Comparison of ENCODE assay signal across 1 cellular context in the genomic region with DNA sequence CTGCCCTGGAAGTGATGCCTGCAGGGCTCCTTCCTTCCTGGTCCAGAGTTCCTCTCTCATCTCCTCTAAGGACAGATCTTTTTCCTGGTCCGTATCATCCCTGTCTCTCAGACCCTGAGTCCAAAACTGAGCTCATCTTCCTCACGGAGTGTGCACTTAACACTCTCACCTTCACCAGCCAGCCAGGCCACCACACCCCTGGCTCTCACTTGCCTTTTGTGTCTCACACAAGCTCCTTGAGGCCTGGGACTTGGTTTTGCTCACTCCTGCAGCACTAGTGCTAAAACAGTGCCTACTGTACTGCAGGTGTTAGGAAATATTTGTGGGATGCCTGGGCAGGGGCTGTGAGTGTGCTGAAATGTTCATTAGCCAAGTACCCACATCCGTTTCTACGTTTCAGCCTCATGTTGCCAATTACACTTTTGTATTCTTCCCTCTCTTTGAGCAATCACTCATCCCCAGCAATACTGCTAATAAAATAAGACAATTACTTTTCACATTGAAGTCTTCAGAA.
TF ChIP-seq lines count a peak whose summit lies in the region.

No MANE protein-coding gene starts in this region.

TF ChIP-seq in H1, 55 proteins besides CTCF, POLR2A, EP300 and RAD21 (continued from another document):
- TF ChIP-seq CEBPB (IDR thresholded peaks at IDR 0.05; ENCODE audit: low read depth, low read length) (no peak), SP2 (IDR thresholded peaks at IDR 0.05; ENCODE audit: low read length) (no peak), TCF12 (IDR thresholded peaks at IDR 0.05; ENCODE audit: low read depth, low read length) (no peak), TEAD4 (IDR thresholded peaks at IDR 0.05; ENCODE audit: low read depth, low read length) (no peak), EGR1 (IDR thresholded peaks at IDR 0.05; ENCODE audit: borderline replicate concordance, low read depth, low read length) (no peak), NRF1 (IDR thresholded peaks at IDR 0.05; ENCODE audit: low read depth, low read length) (no peak), POLR2AphosphoS5 (IDR thresholded peaks at IDR 0.05; ENCODE audit: low read depth, low read length) (no peak), TAF7 (optimal IDR thresholded peaks at IDR 0.05; ENCODE audit: borderline replicate concordance, low read depth, low read length) (no peak), KDM4A (IDR thresholded peaks at IDR 0.05; ENCODE audit: low read depth, low read length, severe bottlenecking) (no peak)
